Comparison of ENCODE assay signal across 1 cellular context in genomic region chr1:172795741-172796140, GRCh38.
TF ChIP-seq lines count a peak whose summit lies in the region.

No MANE protein-coding gene starts in this region.

TF ChIP-seq in GM23338, 12 proteins besides CTCF, POLR2A, EP300 and RAD21 (continued from another document):
- no peak for TF ChIP-seq ZNF462 (CRISPR knock-in tag; IDR thresholded peaks at IDR 0.05)
- no peak for TF ChIP-seq POLR2AphosphoS5 (IDR thresholded peaks at IDR 0.05; ENCODE audit: low read depth)
- TF ChIP-seq REST (IDR thresholded peaks at IDR 0.05; ENCODE audit: unreplicated experiment): no peak
